1 cellular context compared by ENCODE assay signal in the genomic region with DNA sequence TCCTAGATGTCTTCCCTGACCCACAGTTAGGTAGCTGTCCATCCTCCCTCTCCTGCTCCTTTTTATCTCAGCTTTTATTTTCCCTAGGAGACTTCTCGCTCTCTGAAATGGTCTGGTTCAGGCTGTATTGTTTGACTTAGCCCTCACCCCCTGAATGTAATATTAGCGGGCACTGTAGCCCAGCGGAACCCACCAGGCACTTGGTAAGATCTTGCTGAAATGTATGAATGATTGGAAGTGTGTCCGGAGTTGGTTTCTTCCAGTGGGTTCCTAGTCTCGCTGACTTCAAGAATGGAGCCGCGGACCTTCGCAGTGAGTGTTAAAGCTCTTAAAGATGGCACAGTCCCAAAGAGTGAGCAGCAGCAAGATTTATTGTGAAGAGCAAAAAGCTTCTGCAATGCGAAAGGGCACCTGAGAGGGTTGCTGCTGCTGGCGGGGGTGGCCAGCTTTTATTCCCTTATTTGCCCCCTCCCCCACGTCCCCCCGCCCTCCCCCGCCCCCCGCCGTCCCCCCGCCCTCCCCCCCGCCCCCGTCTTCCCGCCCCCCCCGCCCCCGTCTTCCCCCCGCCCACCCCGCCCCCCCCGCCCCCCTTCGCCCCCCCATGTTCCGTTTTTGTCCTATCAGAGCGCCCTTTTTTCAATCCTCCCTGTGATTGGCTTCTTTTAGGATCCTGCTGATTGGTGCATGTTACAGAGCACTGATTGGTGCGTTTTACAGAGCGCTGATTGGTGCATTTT.
A peak's percentile ranks its signal among the peaks of the same experiment; 100 is the strongest.
TF ChIP-seq lines count a peak whose summit lies in the region.

No MANE protein-coding gene starts in this region.

TF ChIP-seq in K562, 482 proteins besides CTCF, POLR2A, EP300 and RAD21:
- TF ChIP-seq BHLHE40 (IDR thresholded peaks at IDR 0.05; ENCODE audit: low read length) (no peak), ASH1L (IDR thresholded peaks at IDR 0.05; ENCODE audit: borderline replicate concordance, low read depth, partially characterized antibody) (peak; percentile 59), NFYB (IDR thresholded peaks at IDR 0.05; ENCODE audit: extremely low read depth, insufficient read length) (peak; percentile 54), TSC22D4 (tag; IDR thresholded peaks at IDR 0.05) (no peak), SUPT5H (IDR thresholded peaks at IDR 0.05) (no peak), PCBP1 (IDR thresholded peaks at IDR 0.05; ENCODE audit: low read depth, low read length, poor library complexity, severe bottlenecking) (peak; percentile 11), FOXM1 (IDR thresholded peaks at IDR 0.05; ENCODE audit: low read depth) (0 out of 2 replicates have a peak, but pooled peaks have one; percentile 25), FOXM1 (CRISPR knock-in tag; IDR thresholded peaks at IDR 0.05; ENCODE audit: low read depth) (no peak), FOS (IDR thresholded peaks at IDR 0.05; ENCODE audit: extremely low read depth, insufficient read length) (peak; percentile 49), MBD2 (IDR thresholded peaks at IDR 0.05; ENCODE audit: borderline replicate concordance, low read depth) (peak; percentile 36; the same call in 1 of the 2 replicates), TBL1XR1 (IDR thresholded peaks at IDR 0.05; ENCODE audit: low read length in 2 of 2) (no peak), RBM25 (IDR thresholded peaks at IDR 0.05; ENCODE audit: low read depth, low read length, severe bottlenecking) (peak; percentile 57)
- TF ChIP-seq, protein P1, sequence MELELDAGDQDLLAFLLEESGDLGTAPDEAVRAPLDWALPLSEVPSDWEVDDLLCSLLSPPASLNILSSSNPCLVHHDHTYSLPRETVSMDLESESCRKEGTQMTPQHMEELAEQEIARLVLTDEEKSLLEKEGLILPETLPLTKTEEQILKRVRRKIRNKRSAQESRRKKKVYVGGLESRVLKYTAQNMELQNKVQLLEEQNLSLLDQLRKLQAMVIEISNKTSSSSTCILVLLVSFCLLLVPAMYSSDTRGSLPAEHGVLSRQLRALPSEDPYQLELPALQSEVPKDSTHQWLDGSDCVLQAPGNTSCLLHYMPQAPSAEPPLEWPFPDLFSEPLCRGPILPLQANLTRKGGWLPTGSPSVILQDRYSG (tag; conservative IDR thresholded peaks at IDR 0.05; ENCODE audit: low read depth): no peak
- TF ChIP-seq, protein P2, sequence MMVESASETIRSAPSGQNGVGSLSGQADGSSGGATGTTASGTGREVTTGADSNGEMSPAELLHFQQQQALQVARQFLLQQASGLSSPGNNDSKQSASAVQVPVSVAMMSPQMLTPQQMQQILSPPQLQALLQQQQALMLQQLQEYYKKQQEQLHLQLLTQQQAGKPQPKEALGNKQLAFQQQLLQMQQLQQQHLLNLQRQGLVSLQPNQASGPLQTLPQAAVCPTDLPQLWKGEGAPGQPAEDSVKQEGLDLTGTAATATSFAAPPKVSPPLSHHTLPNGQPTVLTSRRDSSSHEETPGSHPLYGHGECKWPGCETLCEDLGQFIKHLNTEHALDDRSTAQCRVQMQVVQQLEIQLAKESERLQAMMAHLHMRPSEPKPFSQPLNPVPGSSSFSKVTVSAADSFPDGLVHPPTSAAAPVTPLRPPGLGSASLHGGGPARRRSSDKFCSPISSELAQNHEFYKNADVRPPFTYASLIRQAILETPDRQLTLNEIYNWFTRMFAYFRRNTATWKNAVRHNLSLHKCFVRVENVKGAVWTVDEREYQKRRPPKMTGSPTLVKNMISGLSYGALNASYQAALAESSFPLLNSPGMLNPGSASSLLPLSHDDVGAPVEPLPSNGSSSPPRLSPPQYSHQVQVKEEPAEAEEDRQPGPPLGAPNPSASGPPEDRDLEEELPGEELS (CRISPR knock-in tag; IDR thresholded peaks at IDR 0.05; ENCODE audit: borderline replicate concordance): no peak
- TF ChIP-seq, protein P3, sequence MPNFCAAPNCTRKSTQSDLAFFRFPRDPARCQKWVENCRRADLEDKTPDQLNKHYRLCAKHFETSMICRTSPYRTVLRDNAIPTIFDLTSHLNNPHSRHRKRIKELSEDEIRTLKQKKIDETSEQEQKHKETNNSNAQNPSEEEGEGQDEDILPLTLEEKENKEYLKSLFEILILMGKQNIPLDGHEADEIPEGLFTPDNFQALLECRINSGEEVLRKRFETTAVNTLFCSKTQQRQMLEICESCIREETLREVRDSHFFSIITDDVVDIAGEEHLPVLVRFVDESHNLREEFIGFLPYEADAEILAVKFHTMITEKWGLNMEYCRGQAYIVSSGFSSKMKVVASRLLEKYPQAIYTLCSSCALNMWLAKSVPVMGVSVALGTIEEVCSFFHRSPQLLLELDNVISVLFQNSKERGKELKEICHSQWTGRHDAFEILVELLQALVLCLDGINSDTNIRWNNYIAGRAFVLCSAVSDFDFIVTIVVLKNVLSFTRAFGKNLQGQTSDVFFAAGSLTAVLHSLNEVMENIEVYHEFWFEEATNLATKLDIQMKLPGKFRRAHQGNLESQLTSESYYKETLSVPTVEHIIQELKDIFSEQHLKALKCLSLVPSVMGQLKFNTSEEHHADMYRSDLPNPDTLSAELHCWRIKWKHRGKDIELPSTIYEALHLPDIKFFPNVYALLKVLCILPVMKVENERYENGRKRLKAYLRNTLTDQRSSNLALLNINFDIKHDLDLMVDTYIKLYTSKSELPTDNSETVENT (CRISPR knock-in tag; IDR thresholded peaks at IDR 0.05): no peak
- TF ChIP-seq, protein P4, sequence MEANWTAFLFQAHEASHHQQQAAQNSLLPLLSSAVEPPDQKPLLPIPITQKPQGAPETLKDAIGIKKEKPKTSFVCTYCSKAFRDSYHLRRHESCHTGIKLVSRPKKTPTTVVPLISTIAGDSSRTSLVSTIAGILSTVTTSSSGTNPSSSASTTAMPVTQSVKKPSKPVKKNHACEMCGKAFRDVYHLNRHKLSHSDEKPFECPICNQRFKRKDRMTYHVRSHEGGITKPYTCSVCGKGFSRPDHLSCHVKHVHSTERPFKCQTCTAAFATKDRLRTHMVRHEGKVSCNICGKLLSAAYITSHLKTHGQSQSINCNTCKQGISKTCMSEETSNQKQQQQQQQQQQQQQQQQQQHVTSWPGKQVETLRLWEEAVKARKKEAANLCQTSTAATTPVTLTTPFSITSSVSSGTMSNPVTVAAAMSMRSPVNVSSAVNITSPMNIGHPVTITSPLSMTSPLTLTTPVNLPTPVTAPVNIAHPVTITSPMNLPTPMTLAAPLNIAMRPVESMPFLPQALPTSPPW (CRISPR knock-in tag; IDR thresholded peaks at IDR 0.05): peak; percentile 76
- TF ChIP-seq, protein P5, sequence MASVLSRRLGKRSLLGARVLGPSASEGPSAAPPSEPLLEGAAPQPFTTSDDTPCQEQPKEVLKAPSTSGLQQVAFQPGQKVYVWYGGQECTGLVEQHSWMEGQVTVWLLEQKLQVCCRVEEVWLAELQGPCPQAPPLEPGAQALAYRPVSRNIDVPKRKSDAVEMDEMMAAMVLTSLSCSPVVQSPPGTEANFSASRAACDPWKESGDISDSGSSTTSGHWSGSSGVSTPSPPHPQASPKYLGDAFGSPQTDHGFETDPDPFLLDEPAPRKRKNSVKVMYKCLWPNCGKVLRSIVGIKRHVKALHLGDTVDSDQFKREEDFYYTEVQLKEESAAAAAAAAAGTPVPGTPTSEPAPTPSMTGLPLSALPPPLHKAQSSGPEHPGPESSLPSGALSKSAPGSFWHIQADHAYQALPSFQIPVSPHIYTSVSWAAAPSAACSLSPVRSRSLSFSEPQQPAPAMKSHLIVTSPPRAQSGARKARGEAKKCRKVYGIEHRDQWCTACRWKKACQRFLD (CRISPR knock-in tag; IDR thresholded peaks at IDR 0.05): no peak
- TF ChIP-seq, protein P6, sequence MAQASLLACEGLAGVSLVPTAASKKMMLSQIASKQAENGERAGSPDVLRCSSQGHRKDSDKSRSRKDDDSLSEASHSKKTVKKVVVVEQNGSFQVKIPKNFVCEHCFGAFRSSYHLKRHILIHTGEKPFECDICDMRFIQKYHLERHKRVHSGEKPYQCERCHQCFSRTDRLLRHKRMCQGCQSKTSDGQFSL (CRISPR knock-in tag; IDR thresholded peaks at IDR 0.05): no peak; the same call in 1 of the 2 replicates
- TF ChIP-seq, protein P6 (tag; IDR thresholded peaks at IDR 0.05): peak in 1 of 2 experiments; percentile 70; a peak in 2 of 4 replicates
- TF ChIP-seq, protein P7, sequence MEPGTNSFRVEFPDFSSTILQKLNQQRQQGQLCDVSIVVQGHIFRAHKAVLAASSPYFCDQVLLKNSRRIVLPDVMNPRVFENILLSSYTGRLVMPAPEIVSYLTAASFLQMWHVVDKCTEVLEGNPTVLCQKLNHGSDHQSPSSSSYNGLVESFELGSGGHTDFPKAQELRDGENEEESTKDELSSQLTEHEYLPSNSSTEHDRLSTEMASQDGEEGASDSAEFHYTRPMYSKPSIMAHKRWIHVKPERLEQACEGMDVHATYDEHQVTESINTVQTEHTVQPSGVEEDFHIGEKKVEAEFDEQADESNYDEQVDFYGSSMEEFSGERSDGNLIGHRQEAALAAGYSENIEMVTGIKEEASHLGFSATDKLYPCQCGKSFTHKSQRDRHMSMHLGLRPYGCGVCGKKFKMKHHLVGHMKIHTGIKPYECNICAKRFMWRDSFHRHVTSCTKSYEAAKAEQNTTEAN (CRISPR knock-in tag; IDR thresholded peaks at IDR 0.05): no peak
- TF ChIP-seq, protein P8, sequence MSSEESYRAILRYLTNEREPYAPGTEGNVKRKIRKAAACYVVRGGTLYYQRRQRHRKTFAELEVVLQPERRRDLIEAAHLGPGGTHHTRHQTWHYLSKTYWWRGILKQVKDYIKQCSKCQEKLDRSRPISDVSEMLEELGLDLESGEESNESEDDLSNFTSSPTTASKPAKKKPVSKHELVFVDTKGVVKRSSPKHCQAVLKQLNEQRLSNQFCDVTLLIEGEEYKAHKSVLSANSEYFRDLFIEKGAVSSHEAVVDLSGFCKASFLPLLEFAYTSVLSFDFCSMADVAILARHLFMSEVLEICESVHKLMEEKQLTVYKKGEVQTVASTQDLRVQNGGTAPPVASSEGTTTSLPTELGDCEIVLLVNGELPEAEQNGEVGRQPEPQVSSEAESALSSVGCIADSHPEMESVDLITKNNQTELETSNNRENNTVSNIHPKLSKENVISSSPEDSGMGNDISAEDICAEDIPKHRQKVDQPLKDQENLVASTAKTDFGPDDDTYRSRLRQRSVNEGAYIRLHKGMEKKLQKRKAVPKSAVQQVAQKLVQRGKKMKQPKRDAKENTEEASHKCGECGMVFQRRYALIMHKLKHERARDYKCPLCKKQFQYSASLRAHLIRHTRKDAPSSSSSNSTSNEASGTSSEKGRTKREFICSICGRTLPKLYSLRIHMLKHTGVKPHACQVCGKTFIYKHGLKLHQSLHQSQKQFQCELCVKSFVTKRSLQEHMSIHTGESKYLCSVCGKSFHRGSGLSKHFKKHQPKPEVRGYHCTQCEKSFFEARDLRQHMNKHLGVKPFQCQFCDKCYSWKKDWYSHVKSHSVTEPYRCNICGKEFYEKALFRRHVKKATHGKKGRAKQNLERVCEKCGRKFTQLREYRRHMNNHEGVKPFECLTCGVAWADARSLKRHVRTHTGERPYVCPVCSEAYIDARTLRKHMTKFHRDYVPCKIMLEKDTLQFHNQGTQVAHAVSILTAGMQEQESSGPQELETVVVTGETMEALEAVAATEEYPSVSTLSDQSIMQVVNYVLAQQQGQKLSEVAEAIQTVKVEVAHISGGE (CRISPR knock-in tag; IDR thresholded peaks at IDR 0.05): 0 out of 6 replicates have a peak, but pooled peaks of 1 of the 3 experiments have one; percentile 62
